Comparison of ENCODE assay signal across 19 cellular contexts in genomic region chr15:65056106-65056505, GRCh38. TPM values are rescaled to one million over a fixed set of nuclear protein-coding genes. Genes with fewer than 3 reads are reported as not detected.
DNase-seq lines count a peak whose midpoint lies in the region; TF ChIP-seq lines count a peak whose summit lies in the region.
"Had no signal": no experiment of that assay in that cellular context is flagged by ENCODE, and none has a peak within 500 bp of the region (broad histone marks: within the 10 kb centered on the region; RNA-seq: fewer than 3 reads in every experiment).

No MANE protein-coding gene starts in this region.

- TF ChIP-seq EP300 in esophagus muscularis mucosa (IDR thresholded peaks at IDR 0.05) (no peak), sigmoid colon (IDR thresholded peaks at IDR 0.05) (no peak)

- H3K4me1 ChIP-seq in BLaER1 (peaks cover 23% of the 10 kb centered on the region), esophagus muscularis mucosa (peaks cover 33 to 71% (median 69%) of the 10 kb centered on the region in 4 donors), sigmoid colon (peaks cover 0 to 34% (median 29%) of the 10 kb centered on the region in 4 donors), OCI-LY7 (ENCODE audit: insufficient read depth, low read length, poor library complexity, severe bottlenecking) (peaks cover 9% of the 10 kb centered on the region)

- no peak overlapping the region for H3K4me3 ChIP-seq in BLaER1
- H3K4me3 ChIP-seq in Jurkat, Clone E6-1 (ENCODE audit: low read length): peak overlapping the region; percentile 20
- no peak overlapping the region for H3K4me3 ChIP-seq in esophagus muscularis mucosa
- H3K4me3 ChIP-seq in sigmoid colon: no peak overlapping the region
- no peak overlapping the region for H3K4me3 ChIP-seq in OCI-LY7 (ENCODE audit: low read depth, low read length, poor library complexity, severe bottlenecking)
- H3K4me3 ChIP-seq: A549, SK-N-MC had no signal

- TF ChIP-seq POLR2A in esophagus muscularis mucosa (IDR thresholded peaks at IDR 0.05; ENCODE audit: low read depth): no peak
- TF ChIP-seq POLR2A in sigmoid colon (IDR thresholded peaks at IDR 0.05): no peak

- 74% methylated on average over 9 of the region's 9 CpGs for WGBS in esophagus muscularis mucosa
- 82 to 87% methylated on average over 9 of the region's 9 CpGs for WGBS in sigmoid colon, 2 donors

- no peaks in the 10 kb centered on the region for H3K36me3 ChIP-seq in BLaER1
- H3K36me3 ChIP-seq in esophagus muscularis mucosa: peaks cover 28 to 77% (median 47%) of the 10 kb centered on the region in 4 donors
- H3K36me3 ChIP-seq in sigmoid colon: peaks cover 0 to 55% (median 22%) of the 10 kb centered on the region in 4 donors
- H3K36me3 ChIP-seq in OCI-LY7 (ENCODE audit: insufficient read depth, low read length): no peaks in the 10 kb centered on the region

- TF ChIP-seq CTCF in esophagus muscularis mucosa (IDR thresholded peaks at IDR 0.05) (no peak), sigmoid colon (IDR thresholded peaks at IDR 0.05) (no peak), OCI-LY7 (conservative IDR thresholded peaks at IDR 0.05; ENCODE audit: low read length) (no peak)

- POLR2A ChIA-PET in OCI-LY7 (lab: Charles Lee): interaction anchor here (0.9 kb wide), 1 partner anchor 145 kb away, joined by 3 read pairs; no protein-coding TSS in a partner anchor

- H3K27ac ChIP-seq in BLaER1 (peak overlapping the region; percentile 58; the same call in 1 of the 2 replicates), esophagus muscularis mucosa (replicated peaks in 1 of 4) (peak overlapping the region; percentile 75 to 98 (median 96)), sigmoid colon (peak overlapping the region; percentile 35 to 76 (median 66)), OCI-LY7 (ENCODE audit: low read depth, low read length, poor library complexity, severe bottlenecking) (no peak overlapping the region)
- H3K27ac ChIP-seq: HL-60, SK-N-MC had no signal

- BruUV-seq in OCI-LY7 (replicated peaks; lab: Mats Ljungman, UMichigan): no TSS peak

- no peak for DNase-seq in Jurkat, Clone E6-1 (ENCODE audit: low read depth, low spot score)
- DNase-seq in esophagus muscularis mucosa (ENCODE audit: extremely low spot score) (no peak), sigmoid colon (no peak), Kasumi-1 (lab: John Stamatoyannopoulos, UW) (no peak), HUDEP-2 (lab: John Stamatoyannopoulos, UW; ENCODE audit: unreplicated experiment in 76 of 76) (no peak), NCI-H510A treated with DMSO at 0.1 percent for 48 hours (lab: John Stamatoyannopoulos, UW) (no peak), OCI-LY7 (ENCODE audit: low spot score) (no peak)
- DNase-seq: CD4-positive, CD25-positive, alpha-beta regulatory T cell; GOT3; Karpas-422; NCI-H1417 treated with DMSO at 0.1 percent for 48 hours; NCI-H2227 treated with DMSO at 0.1 percent for 48 hours; NCI-H526; OCI-M1 had no signal

- no peaks in the 10 kb centered on the region for H4K20me1 ChIP-seq in BLaER1
- no peaks in the 10 kb centered on the region for H4K20me1 ChIP-seq in OCI-LY7 (ENCODE audit: insufficient read depth, low read length)

- no peaks in the 10 kb centered on the region for H3K79me2 ChIP-seq in OCI-LY7 (ENCODE audit: insufficient read depth, low read depth, low read length)

- no peak overlapping the region; the same call in 1 of the 2 replicates for H3K9ac ChIP-seq in BLaER1

- CTCF ChIA-PET in OCI-LY7 (lab: Charles Lee; ENCODE audit: unreplicated experiment): no interaction called here

- H2AFZ ChIP-seq in OCI-LY7 (ENCODE audit: low read length): no peak overlapping the region

- no peaks in the 10 kb centered on the region for H3K9me2 ChIP-seq in OCI-LY7 (ENCODE audit: insufficient read depth, low read length)

- intact Hi-C loops in esophagus muscularis mucosa (cut with DNase I): no loop called here
- intact Hi-C loops in sigmoid colon (cut with DNase I): no loop called here
- intact Hi-C loops in OCI-LY7 (cut with micrococcal nuclease; ENCODE audit: unreplicated experiment): no loop called here

- H3K27me3 ChIP-seq in BLaER1: no peaks in the 10 kb centered on the region
- H3K27me3 ChIP-seq in esophagus muscularis mucosa: no peaks in the 10 kb centered on the region
- H3K27me3 ChIP-seq in sigmoid colon: no peaks in the 10 kb centered on the region

- peak overlapping the region; percentile 70 for H3K4me2 ChIP-seq in BLaER1
- no peak overlapping the region for H3K4me2 ChIP-seq in OCI-LY7 (ENCODE audit: low read length)

- H3K9me3 ChIP-seq in BLaER1: no peaks in the 10 kb centered on the region
- no peaks in the 10 kb centered on the region for H3K9me3 ChIP-seq in esophagus muscularis mucosa
- H3K9me3 ChIP-seq in sigmoid colon: no peaks in the 10 kb centered on the region
- no peaks in the 10 kb centered on the region for H3K9me3 ChIP-seq in OCI-LY7 (ENCODE audit: low read length)
- H3K9me3 ChIP-seq: A549 had no signal

RNA-seq across cellular contexts. Expression of gene SLC51B, which starts 10.9 kb away (rescaled TPM):
- not detected for polyA plus RNA-seq in Jurkat, Clone E6-1 (2012; ENCODE audit: insufficient read depth, insufficient read length)
- total RNA-seq in esophagus muscularis mucosa (not detected), sigmoid colon (not detected), OCI-LY7 (2022) (not detected in 2 replicates)
- polyA plus RNA-seq in sigmoid colon: 10 to 100 TPM; 76.3 to 92.5 (median 77.0) TPM
- total RNA-seq in OCI-LY7 (2014; rRNA removed; shearing (Covaris generic)): not detected in 2 replicates
- total RNA-seq: CD4-positive, CD25-positive, alpha-beta regulatory T cell; Daoy had no signal
- polyA plus RNA-seq: CD4-positive, CD25-positive, alpha-beta regulatory T cell had no signal

RNA-seq across cellular contexts. Expression of gene RASL12, which starts 11.7 kb away (rescaled TPM):
- not detected for polyA plus RNA-seq in Jurkat, Clone E6-1 (2012; ENCODE audit: insufficient read depth, insufficient read length)
- total RNA-seq in esophagus muscularis mucosa (100 to 1,000 TPM; 123 to 216 (median 198) TPM), sigmoid colon (100 to 1,000 TPM in 1 of 4 donors, 10 to 100 TPM in 3; 29.1 to 102 (median 67.1) TPM), OCI-LY7 (2022) (not detected in 2 replicates)
- 10 to 100 TPM in 1 of 3 donors, 1 to 10 TPM in 2; 1.8 to 10.2 (median 9.3) TPM for polyA plus RNA-seq in sigmoid colon
- total RNA-seq in OCI-LY7 (2014; rRNA removed; shearing (Covaris generic)): not detected in 2 replicates
- total RNA-seq: CD4-positive, CD25-positive, alpha-beta regulatory T cell had no signal
- polyA plus RNA-seq: CD4-positive, CD25-positive, alpha-beta regulatory T cell had no signal

RNA-seq across cellular contexts. Expression of gene KBTBD13, which starts 20.4 kb away (rescaled TPM):
- polyA plus RNA-seq in Jurkat, Clone E6-1 (2012; ENCODE audit: insufficient read depth, insufficient read length): not detected
- total RNA-seq in esophagus muscularis mucosa: under 1 TPM in 1 of 4 donors, not detected in 3; 0.17 TPM
- not detected for total RNA-seq in sigmoid colon
- under 1 TPM in 1 of 3 donors, not detected in 2; 0.03 TPM for polyA plus RNA-seq in sigmoid colon
- not detected in 2 replicates for total RNA-seq in OCI-LY7 (2014; rRNA removed; shearing (Covaris generic))
- total RNA-seq in OCI-LY7 (2022): not detected in 2 replicates
- total RNA-seq: CD4-positive, CD25-positive, alpha-beta regulatory T cell; Daoy had no signal
- polyA plus RNA-seq: A549; CD4-positive, CD25-positive, alpha-beta regulatory T cell had no signal

RNA-seq across cellular contexts. Expression of gene MTFMT, which starts 26.7 kb away (rescaled TPM):
- polyA plus RNA-seq in Jurkat, Clone E6-1 (2012; ENCODE audit: insufficient read depth, insufficient read length): 21.0 TPM
- 10 to 100 TPM; 26.3 to 29.9 (median 29.4) TPM for total RNA-seq in esophagus muscularis mucosa
- 10 to 100 TPM; 31.3 to 43.6 (median 37.8) TPM for total RNA-seq in sigmoid colon
- polyA plus RNA-seq in sigmoid colon: 10 to 100 TPM; 10.7 to 12.9 (median 10.8) TPM
- 9.1 and 9.7 TPM in 2 replicates for total RNA-seq in OCI-LY7 (2014; rRNA removed; shearing (Covaris generic))
- 19.0 and 19.1 TPM in 2 replicates for total RNA-seq in OCI-LY7 (2022)

RNA-seq across cellular contexts. Expression of gene UBAP1L, which starts 58.9 kb away (rescaled TPM):
- polyA plus RNA-seq in Jurkat, Clone E6-1 (2012; ENCODE audit: insufficient read depth, insufficient read length): 1.8 TPM
- total RNA-seq in esophagus muscularis mucosa (1 to 10 TPM; 1.2 to 7.5 (median 2.2) TPM), sigmoid colon (1 to 10 TPM; 3.5 to 5.7 (median 5.1) TPM), OCI-LY7 (2022) (8.3 and 8.7 TPM in 2 replicates)
- polyA plus RNA-seq in sigmoid colon: 1 to 10 TPM in 1 of 3 donors, under 1 TPM in 1, not detected in 1; 0.23 to 2.0 TPM
- total RNA-seq in OCI-LY7 (2014; rRNA removed; shearing (Covaris generic)): 5.7 and 7.4 TPM in 2 replicates

Comparison
In these comparisons a context has a peak if more than half of its experiments do, and no peak if none do; other contexts are left out.
1. RNA of gene RASL12, which starts 11.7 kb away (total RNA-seq): 123 to 216 TPM in esophagus muscularis mucosa and 29.1 to 102 TPM in sigmoid colon; not detected in OCI-LY7; every median in the first group is over 10 times any median in the second.